In genomic region chr2:169687943-169688342, GRCh38 we compare ENCODE assay signal across 14 cellular contexts. TPM values are rescaled to one million over a fixed set of nuclear protein-coding genes. Genes with fewer than 3 reads are reported as not detected.
"Had no signal": no experiment of that assay in that cellular context is flagged by ENCODE, and none has a peak within 500 bp of the region (broad histone marks: within the 10 kb centered on the region; RNA-seq: fewer than 3 reads in every experiment).

No MANE protein-coding gene starts in this region.

RNA-seq across cellular contexts. Expression of gene CFAP210, which starts 6.3 kb away (rescaled TPM):
- total RNA-seq: activated naive CD4-positive, alpha-beta T cell treated with anti-CD3 and anti-CD28 coated beads for 36 hours; activated naive CD4-positive, alpha-beta T cell treated with anti-CD3 and anti-CD28 coated beads, Interleukin-2, amount 50 U/mL, for 72 hours; activated naive CD8-positive, alpha-beta T cell treated with anti-CD3 and anti-CD28 coated beads for 36 hours; activated naive CD8-positive, alpha-beta T cell treated with anti-CD3 and anti-CD28 coated beads, Interleukin-2, amount 10 ng/mL, durations not matched to agents 7 days and 5 days; activated T-helper 1 cell treated with anti-CD3 and anti-CD28 coated beads, Interleukin-12 subunit alpha, Interleukin-12 subunit beta, Interleukin-2, Interleukin-4 antibody, amounts not matched to agents 30 ng/mL and 10 ng/mL and 1 ng/mL, durations not matched to agents 14 hours and 24 hours and 36 hours; activated T-helper 17 cell treated with anti-CD3 and anti-CD28 coated beads, Interleukin-2, amount 50 U/mL, for 72 hours; activated T-helper 2 cell treated with anti-CD3 and anti-CD28 coated beads, Interferon-gamma antibody, Interleukin-2, Interleukin-4, amounts not matched to agents 10 μg/mL and 5 μg/mL and 100 μg/mL, durations not matched to agents 14 hours and 24 hours and 36 hours; adrenal gland; ascending aorta; body of pancreas; bronchial epithelial cell; cardiac muscle cell; cardiac septum; chondrocyte had no signal

RNA-seq across cellular contexts. Expression of gene PHOSPHO2, which starts 6.3 kb away (rescaled TPM):
- total RNA-seq: ascending aorta had no signal
